ENCODE assay signal across 19 cellular contexts in genomic region chr14:76121089-76121748, GRCh38. TPM values are rescaled to one million over a fixed set of nuclear protein-coding genes. Genes with fewer than 3 reads are reported as not detected.
A peak's percentile ranks its signal among the peaks of the same experiment; 100 is the strongest.
DNase-seq lines count a peak whose midpoint lies in the region; ATAC-seq lines count a peak whose summit lies in the region.
"Had no signal": no experiment of that assay in that cellular context is flagged by ENCODE, and none has a peak within 500 bp of the region (broad histone marks: within the 10 kb centered on the region; RNA-seq: fewer than 3 reads in every experiment).

No MANE protein-coding gene starts in this region.

- peak; percentile 24 for DNase-seq in myocyte (ENCODE audit: low read depth)
- DNase-seq in COR-L47 (lab: John Stamatoyannopoulos, UW), result no peak
- DNase-seq in T1000 (lab: John Stamatoyannopoulos, UW), result no peak
- no peak for DNase-seq in islet precursor cell
- DNase-seq: AML-193; C1 segment of cervical spinal cord; Calu3; CD8-positive, alpha-beta T cell; DMS153; Karpas-422; NCI-H187; NCI-H446 treated with DMSO at 0.1 percent for 48 hours; NCI-H526 treated with DMSO at 0.1 percent for 48 hours; PC-9; RPMI8226; SHP77 had no signal

- ATAC-seq in GM18861 (IDR thresholded peaks at IDR 0.05; ENCODE audit: unreplicated experiment) (peak; percentile 64), GM19463 (IDR thresholded peaks at IDR 0.05; ENCODE audit: unreplicated experiment) (peak; percentile 57), HG03354 (IDR thresholded peaks at IDR 0.05; ENCODE audit: poor library complexity, severe bottlenecking, unreplicated experiment) (peak; percentile 70)
- ATAC-seq: CD8-positive, alpha-beta T cell had no signal

RNA-seq across cellular contexts. Expression of gene GPATCH2L, which starts 30.5 kb away (rescaled TPM):
- total RNA-seq in myocyte, result 39.2 and 62.5 TPM in 2 replicates
- polyA plus RNA-seq in myocyte (2012), result 11.0 TPM
